Comparison of ENCODE assay signal across 13 cellular contexts in genomic region chr20:49593441-49594142, GRCh38. TPM values are rescaled to one million over a fixed set of nuclear protein-coding genes. Genes with fewer than 3 reads are reported as not detected.
DNase-seq lines count a peak whose midpoint lies in the region; ATAC-seq and TF ChIP-seq lines count a peak whose summit lies in the region.
"Had no signal": no experiment of that assay in that cellular context is flagged by ENCODE, and none has a peak within 500 bp of the region (broad histone marks: within the 10 kb centered on the region; RNA-seq: fewer than 3 reads in every experiment).

No MANE protein-coding gene starts in this region.

- peak overlapping the region; percentile 9 for H2AK5ac ChIP-seq in trophoblast cell (ENCODE audit: low read length)

- peak overlapping the region; percentile 47 for H2BK5ac ChIP-seq in trophoblast cell (ENCODE audit: low read depth, low read length, poor library complexity)

- no peak overlapping the region for H2AFZ ChIP-seq in ACC112 (ENCODE audit: low read length, unreplicated experiment)
- no peak overlapping the region for H2AFZ ChIP-seq in trophoblast cell (ENCODE audit: insufficient read depth, low read length, poor library complexity)

- no peak overlapping the region for H3K4ac ChIP-seq in trophoblast cell (ENCODE audit: low read depth, low read length)

- peak overlapping the region; percentile 49 for H2BK120ac ChIP-seq in trophoblast cell (ENCODE audit: insufficient read depth, low read length, poor library complexity)

- no peak overlapping the region for H3K4me3 ChIP-seq in ACC112 (ENCODE audit: low read depth, low read length)
- H3K4me3 ChIP-seq in Panc1 (ENCODE audit: low read depth in 2 of 2, low read length in 2 of 2): no peak overlapping the region
- no peak overlapping the region for H3K4me3 ChIP-seq in duodenal mucosa (ENCODE audit: low read depth in 1 of 2, low read length in 2 of 2)
- H3K4me3 ChIP-seq in trophoblast cell (ENCODE audit: low read depth, low read length): no peak overlapping the region
- H3K4me3 ChIP-seq in naive thymus-derived CD4-positive, alpha-beta T cell (ENCODE audit: low read length): no peak overlapping the region
- H3K4me3 ChIP-seq: body of pancreas, HAP-1 had no signal

- H3K4me1 Mint-ChIP-seq in naive thymus-derived CD4-positive, alpha-beta T cell: peaks cover 0 to 87% (median 4%) of the 10 kb centered on the region in 7 donors

- peak overlapping the region; percentile 15; the same call in 1 of the 2 replicates for H3K27ac ChIP-seq in ACC112 (ENCODE audit: low read depth, low read length)
- H3K27ac ChIP-seq in Panc1 (ENCODE audit: low read length): peak overlapping the region; percentile 52
- peak overlapping the region; percentile 33 for H3K27ac ChIP-seq in duodenal mucosa (ENCODE audit: low read depth, low read length)
- H3K27ac ChIP-seq in trophoblast cell (ENCODE audit: low read depth, low read length): peak overlapping the region; percentile 19
- H3K27ac ChIP-seq in naive thymus-derived CD4-positive, alpha-beta T cell (ENCODE audit: low read depth, low read length): no peak overlapping the region
- H3K27ac ChIP-seq: body of pancreas had no signal

- no peak for ATAC-seq in Panc1
- ATAC-seq in GM21528 (IDR thresholded peaks at IDR 0.05; ENCODE audit: low FRiP score, unreplicated experiment): no peak
- no peak for ATAC-seq in naive thymus-derived CD4-positive, alpha-beta T cell

- peaks cover 10% of the 10 kb centered on the region for H3K79me1 ChIP-seq in trophoblast cell (ENCODE audit: low read length)

- H3K4me2 ChIP-seq in trophoblast cell (ENCODE audit: low read length): no peak overlapping the region

- peak overlapping the region in 1 of 9 donors; percentile 97 for H3K27ac Mint-ChIP-seq in naive thymus-derived CD4-positive, alpha-beta T cell

- TF ChIP-seq CTCF in Panc1 (IDR thresholded peaks at IDR 0.05): no peak

- H3K4me1 ChIP-seq in ACC112 (ENCODE audit: control insufficient read depth, insufficient read depth, low read length, unreplicated experiment) (peaks cover 25% of the 10 kb centered on the region), Panc1 (ENCODE audit: control insufficient read depth, insufficient read depth, low read length) (peaks cover 12% of the 10 kb centered on the region), duodenal mucosa (ENCODE audit: control insufficient read depth in 1 of 2, insufficient read depth in 2 of 2, low read length in 2 of 2) (peaks cover 10 to 16% of the 10 kb centered on the region in 2 donors), trophoblast cell (ENCODE audit: control insufficient read depth in 1 of 2, insufficient read depth in 2 of 2, low read length in 2 of 2) (peaks cover 11 to 15% of the 10 kb centered on the region in 2 experiments)
- H3K4me1 ChIP-seq in naive thymus-derived CD4-positive, alpha-beta T cell (ENCODE audit: control insufficient read depth in 2 of 2, insufficient read depth in 2 of 2, low read length in 2 of 2): peaks cover 0 to 38% of the 10 kb centered on the region in 2 donors
- H3K4me1 ChIP-seq: body of pancreas, HAP-1 had no signal

- no TSS peak for BruUV-seq in Panc1 (replicated peaks; lab: Mats Ljungman, UMichigan)

- DNase-seq in Panc1 (ENCODE audit: low read depth, low spot score) (no peak), trophoblast cell (peak; percentile 24 to 49), NCI-H1092 treated with DMSO at 0.1 percent for 48 hours (lab: John Stamatoyannopoulos, UW) (no peak), NCI-H2107 treated with DMSO at 0.1 percent for 48 hours (lab: John Stamatoyannopoulos, UW; ENCODE audit: unreplicated experiment) (no peak)
- no peak for DNase-seq in naive thymus-derived CD4-positive, alpha-beta T cell
- DNase-seq: glutamatergic neuron, NCI-H446 treated with DMSO at 0.1 percent for 48 hours, T-helper 9 cell had no signal

- peak overlapping the region; percentile 42 for H3K14ac ChIP-seq in trophoblast cell (ENCODE audit: low read length)

- CTCF ChIA-PET in Panc1 (lab: Charles Lee): no interaction called here
- CTCF ChIA-PET in naive thymus-derived CD4-positive, alpha-beta T cell (lab: Charles Lee): no interaction called here

- no peaks in the 10 kb centered on the region for H3K36me3 ChIP-seq in ACC112 (ENCODE audit: insufficient read depth, low read length)
- H3K36me3 ChIP-seq in Panc1 (ENCODE audit: control insufficient read depth, insufficient read depth, low read length): no peaks in the 10 kb centered on the region
- H3K36me3 ChIP-seq in duodenal mucosa (ENCODE audit: control insufficient read depth in 1 of 2, insufficient read depth in 2 of 2, low read length in 2 of 2): no peaks in the 10 kb centered on the region
- H3K36me3 ChIP-seq in trophoblast cell (ENCODE audit: control insufficient read depth in 1 of 2, insufficient read depth in 2 of 2, low read length in 2 of 2): no peaks in the 10 kb centered on the region
- no peaks in the 10 kb centered on the region for H3K36me3 ChIP-seq in naive thymus-derived CD4-positive, alpha-beta T cell (ENCODE audit: control insufficient read depth in 2 of 3, insufficient read depth in 3 of 3, low read length in 3 of 3)
- H3K36me3 ChIP-seq: HAP-1 had no signal

- POLR2A ChIA-PET in Panc1 (lab: Charles Lee): no interaction called here
- POLR2A ChIA-PET in naive thymus-derived CD4-positive, alpha-beta T cell (lab: Charles Lee): no interaction called here

- H3K79me2 ChIP-seq in ACC112 (ENCODE audit: control insufficient read depth, insufficient read depth, low read length, unreplicated experiment) (no peaks in the 10 kb centered on the region), trophoblast cell (ENCODE audit: control insufficient read depth, insufficient read depth, low read length, poor library complexity) (no peaks in the 10 kb centered on the region)

- WGBS in trophoblast cell (ENCODE audit: extremely low coverage, insufficient coverage, insufficient read length): no CpG with 5 or more reads among the region's 15 CpGs

- H3K9ac ChIP-seq in duodenal mucosa (ENCODE audit: low read depth in 1 of 2, low read length in 2 of 2): no peak overlapping the region
- no peak overlapping the region for H3K9ac ChIP-seq in trophoblast cell (ENCODE audit: low read length)

- peak overlapping the region; percentile 25 for H3K18ac ChIP-seq in trophoblast cell (ENCODE audit: low read length)

- peak overlapping the region; percentile 41 for H2BK12ac ChIP-seq in trophoblast cell (ENCODE audit: low read length)

- intact Hi-C loops in Panc1 (cut with micrococcal nuclease; ENCODE audit: unreplicated experiment): no loop called here
- intact Hi-C loops in naive thymus-derived CD4-positive, alpha-beta T cell (cut with micrococcal nuclease): loop anchor here in 1 of 2 donors (2.0 to 10.0 kb wide), 6 partner anchors 17 to 1809 kb away; partner anchors contain the start of genes PTPN1 and ZNFX1

- in situ Hi-C loops in Panc1 (cut with HindIII; ENCODE audit: low pct_unique_long_range_greater_than_20kb, low sequenced_read_pairs): no loop called here

- peak overlapping the region; percentile 57 for H4K8ac ChIP-seq in trophoblast cell (ENCODE audit: low read depth, low read length)

- peak overlapping the region in 1 of 10 donors; percentile 85 for H3K4me3 Mint-ChIP-seq in naive thymus-derived CD4-positive, alpha-beta T cell

- no peak overlapping the region for H4K12ac ChIP-seq in trophoblast cell (ENCODE audit: low read depth, low read length)

- H3K27me3 Mint-ChIP-seq in naive thymus-derived CD4-positive, alpha-beta T cell: peaks cover 0 to 13% (median 4%) of the 10 kb centered on the region in 5 donors

- no peaks in the 10 kb centered on the region for H3K27me3 ChIP-seq in ACC112 (ENCODE audit: insufficient read depth, low read length)
- no peaks in the 10 kb centered on the region for H3K27me3 ChIP-seq in Panc1 (ENCODE audit: control insufficient read depth, insufficient read depth, low read length)
- H3K27me3 ChIP-seq in duodenal mucosa (ENCODE audit: control insufficient read depth in 1 of 2, insufficient read depth in 2 of 2, low read length in 2 of 2): peaks cover 0 to 2% of the 10 kb centered on the region in 2 donors
- H3K27me3 ChIP-seq in trophoblast cell (ENCODE audit: insufficient read depth, low read length): no peaks in the 10 kb centered on the region
- no peaks in the 10 kb centered on the region for H3K27me3 ChIP-seq in naive thymus-derived CD4-positive, alpha-beta T cell (ENCODE audit: control insufficient read depth in 2 of 2, insufficient read depth in 2 of 2, low read length in 2 of 2)
- H3K27me3 ChIP-seq: body of pancreas had no signal

- peaks cover 0 to 59% (median 0%) of the 10 kb centered on the region in 5 donors for H3K36me3 Mint-ChIP-seq in naive thymus-derived CD4-positive, alpha-beta T cell

- peaks cover 0 to 26% (median 0%) of the 10 kb centered on the region in 11 donors for H3K9me3 Mint-ChIP-seq in naive thymus-derived CD4-positive, alpha-beta T cell

- H3K23ac ChIP-seq in trophoblast cell (ENCODE audit: low read length): no peak overlapping the region

- H3K9me3 ChIP-seq in Panc1 (ENCODE audit: control insufficient read depth, insufficient read depth, low read depth, low read length): no peaks in the 10 kb centered on the region
- H3K9me3 ChIP-seq in duodenal mucosa (ENCODE audit: control insufficient read depth in 1 of 2, low read length in 2 of 2): peaks cover 0 to 3% of the 10 kb centered on the region in 2 donors
- H3K9me3 ChIP-seq in trophoblast cell (ENCODE audit: insufficient read depth, low read depth, low read length): no peaks in the 10 kb centered on the region
- H3K9me3 ChIP-seq in naive thymus-derived CD4-positive, alpha-beta T cell (ENCODE audit: control insufficient read depth in 2 of 3, low read length in 3 of 3): no peaks in the 10 kb centered on the region
- H3K9me3 ChIP-seq: body of pancreas, HAP-1 had no signal

- H4K91ac ChIP-seq in trophoblast cell (ENCODE audit: low read depth, low read length): peak overlapping the region; percentile 57

RNA-seq across cellular contexts. Expression of gene PTGIS, which starts 25.7 kb away (rescaled TPM):
- total RNA-seq in Panc1 (2021; ENCODE audit: unreplicated experiment): 4.4 TPM
- 8.5 TPM for polyA plus RNA-seq in Panc1 (2012; ENCODE audit: insufficient read length)
- 11.2 and 11.8 TPM in 2 replicates for polyA plus RNA-seq in trophoblast cell (2013)
- total RNA-seq in naive thymus-derived CD4-positive, alpha-beta T cell: 10 to 100 TPM in 1 of 5 experiments, not detected in 4; 12.5 TPM
- not detected for polyA plus RNA-seq in naive thymus-derived CD4-positive, alpha-beta T cell

Comparison
In these comparisons a context has a peak if more than half of its experiments do, and no peak if none do; other contexts are left out.
1. DNase-seq: peak in trophoblast cell (2 of 2); none in Panc1 (single experiment), NCI-H1092 treated with DMSO at 0.1 percent for 48 hours (single experiment), NCI-H2107 treated with DMSO at 0.1 percent for 48 hours (single experiment) and naive thymus-derived CD4-positive, alpha-beta T cell (0 of 9).